ENCODE assay signal across 16 cellular contexts in the genomic region with DNA sequence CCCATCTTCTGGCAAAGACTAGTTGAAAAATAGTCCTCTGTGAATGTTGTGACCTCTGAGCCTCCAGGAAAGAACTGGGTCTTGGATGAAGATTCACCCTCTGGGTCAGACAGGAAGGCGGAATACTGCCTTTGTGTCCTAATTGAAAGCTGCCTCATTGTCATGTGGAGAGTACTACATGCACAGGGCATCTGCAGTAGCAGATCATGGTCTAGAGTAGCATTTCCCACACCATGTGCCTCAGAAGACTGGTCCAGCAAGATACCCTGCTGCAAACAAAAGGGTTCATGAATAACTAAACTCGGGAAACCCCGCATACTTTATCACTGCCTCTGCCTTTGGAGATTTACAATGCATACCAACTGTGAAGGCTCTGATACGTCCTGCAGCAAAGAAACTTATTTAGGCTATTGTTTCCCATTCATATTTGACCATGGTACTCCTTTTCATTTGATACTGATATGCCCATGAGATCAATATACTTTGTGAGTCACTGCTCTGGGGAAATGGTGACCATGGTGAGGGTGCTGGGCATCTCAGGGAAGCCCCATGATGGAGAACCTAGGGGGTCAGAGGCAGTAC. TPM values are rescaled to one million over a fixed set of nuclear protein-coding genes. Genes with fewer than 3 reads are reported as not detected.
DNase-seq lines count a peak whose midpoint lies in the region; ATAC-seq and TF ChIP-seq lines count a peak whose summit lies in the region.
"Had no signal": no experiment of that assay in that cellular context is flagged by ENCODE, and none has a peak within 500 bp of the region (broad histone marks: within the 10 kb centered on the region; RNA-seq: fewer than 3 reads in every experiment).

No MANE protein-coding gene starts in this region.

- no peak for ATAC-seq in activated CD8-positive, alpha-beta T cell treated with anti-CD3 and anti-CD28 coated beads for 36 hours
- ATAC-seq in thoracic aorta (ENCODE audit: insufficient number of reproducible peaks, low FRiP score, low read depth) (no peak), aorta (ENCODE audit: low FRiP score) (no peak)
- ATAC-seq: left lobe of liver had no signal

- peaks cover 47 to 65% of the 10 kb centered on the region in 2 donors for H3K4me1 ChIP-seq in thoracic aorta (ENCODE audit: control insufficient read depth in 1 of 2, low read depth in 2 of 2)
- peaks cover 5 to 12% of the 10 kb centered on the region in 2 donors for H3K4me1 ChIP-seq in aorta (ENCODE audit: control insufficient read depth in 1 of 2, insufficient read depth in 2 of 2, low read length in 2 of 2)

- no peaks in the 10 kb centered on the region for H3K27me3 Mint-ChIP-seq in activated naive CD4-positive, alpha-beta T cell treated with anti-CD3 and anti-CD28 coated beads, Interleukin-2, amount 10 ng/mL, durations not matched to agents 7 days and 5 days
- no peaks in the 10 kb centered on the region for H3K27me3 Mint-ChIP-seq in activated CD8-positive, alpha-beta T cell treated with anti-CD3 and anti-CD28 coated beads for 36 hours
- H3K27me3 Mint-ChIP-seq in immature natural killer cell (ENCODE audit: low read depth in 3 of 3), result peaks cover 4 to 9% (median 5%) of the 10 kb centered on the region in 3 donors

- CTCF ChIA-PET in activated naive CD4-positive, alpha-beta T cell treated with anti-CD3 and anti-CD28 coated beads, Interleukin-2, amount 10 ng/mL, durations not matched to agents 7 days and 5 days (lab: Charles Lee), result interaction anchor here (0.9 to 1.8 kb wide), 4 partner anchors 11 to 38 kb away, joined by 3 to 5 read pairs (median 4); no protein-coding TSS in a partner anchor
- CTCF ChIA-PET in activated CD8-positive, alpha-beta T cell treated with anti-CD3 and anti-CD28 coated beads for 36 hours (lab: Charles Lee), result interaction anchor here (1.5 to 1.9 kb wide), 2 partner anchors 76 to 135 kb away, joined by 4 to 6 read pairs; no protein-coding TSS in a partner anchor

- WGBS in aorta, 2 donors, result 93 to 94% methylated on average over 4 of the region's 4 CpGs

- H3K27ac ChIP-seq in thoracic aorta (peak overlapping the region; percentile 20 to 84), aorta (ENCODE audit: low read depth in 1 of 2, low read length in 2 of 2) (no peak overlapping the region)
- H3K27ac ChIP-seq: suprapubic skin had no signal

- no peaks in the 10 kb centered on the region for H3K36me3 ChIP-seq in thoracic aorta
- H3K36me3 ChIP-seq in aorta (ENCODE audit: control insufficient read depth in 1 of 2, insufficient read depth in 2 of 2, low read length in 1 of 2), result no peaks in the 10 kb centered on the region
- H3K36me3 ChIP-seq: suprapubic skin had no signal

- H3K4me1 Mint-ChIP-seq in activated naive CD4-positive, alpha-beta T cell treated with anti-CD3 and anti-CD28 coated beads, Interleukin-2, amount 10 ng/mL, durations not matched to agents 7 days and 5 days, result peaks cover 70% of the 10 kb centered on the region
- peaks cover 64% of the 10 kb centered on the region for H3K4me1 Mint-ChIP-seq in activated CD8-positive, alpha-beta T cell treated with anti-CD3 and anti-CD28 coated beads for 36 hours (ENCODE audit: low read depth)
- H3K4me1 Mint-ChIP-seq in immature natural killer cell, result peaks cover 78 to 86% of the 10 kb centered on the region in 2 donors

- H3K9me3 ChIP-seq in thoracic aorta (no peaks in the 10 kb centered on the region), aorta (ENCODE audit: control insufficient read depth, low read length) (no peaks in the 10 kb centered on the region)
- H3K9me3 ChIP-seq: suprapubic skin had no signal

- no peak for TF ChIP-seq CTCF in activated CD8-positive, alpha-beta T cell treated with anti-CD3 and anti-CD28 coated beads for 36 hours (IDR thresholded peaks at IDR 0.05)
- TF ChIP-seq CTCF in thoracic aorta (IDR thresholded peaks at IDR 0.05), result no peak

- no peak overlapping the region for H3K4me3 Mint-ChIP-seq in activated naive CD4-positive, alpha-beta T cell treated with anti-CD3 and anti-CD28 coated beads, Interleukin-2, amount 10 ng/mL, durations not matched to agents 7 days and 5 days
- no peak overlapping the region for H3K4me3 Mint-ChIP-seq in activated CD8-positive, alpha-beta T cell treated with anti-CD3 and anti-CD28 coated beads for 36 hours
- H3K4me3 Mint-ChIP-seq in immature natural killer cell, result peak overlapping the region; percentile 56 to 91 (median 88)

- POLR2A ChIA-PET in activated CD8-positive, alpha-beta T cell treated with anti-CD3 and anti-CD28 coated beads for 36 hours (lab: Charles Lee), result interaction anchor here (0.8 to 2.0 kb wide), 4 partner anchors 11 to 201 kb away, joined by 3 to 6 read pairs (median 3); a partner anchor contains a TSS

- H3K36me3 Mint-ChIP-seq in activated naive CD4-positive, alpha-beta T cell treated with anti-CD3 and anti-CD28 coated beads, Interleukin-2, amount 10 ng/mL, durations not matched to agents 7 days and 5 days, result peaks cover 20% of the 10 kb centered on the region
- peaks cover 4% of the 10 kb centered on the region for H3K36me3 Mint-ChIP-seq in activated CD8-positive, alpha-beta T cell treated with anti-CD3 and anti-CD28 coated beads for 36 hours (ENCODE audit: low read depth)
- H3K36me3 Mint-ChIP-seq in immature natural killer cell, result peaks cover 0 to 18% (median 6%) of the 10 kb centered on the region in 3 donors

- peak overlapping the region; percentile 8 for H3K27ac Mint-ChIP-seq in activated naive CD4-positive, alpha-beta T cell treated with anti-CD3 and anti-CD28 coated beads, Interleukin-2, amount 10 ng/mL, durations not matched to agents 7 days and 5 days
- peak overlapping the region; percentile 12 for H3K27ac Mint-ChIP-seq in activated CD8-positive, alpha-beta T cell treated with anti-CD3 and anti-CD28 coated beads for 36 hours
- peak overlapping the region; percentile 90 to 99 (median 96) for H3K27ac Mint-ChIP-seq in immature natural killer cell

- no peaks in the 10 kb centered on the region for H3K9me3 Mint-ChIP-seq in activated naive CD4-positive, alpha-beta T cell treated with anti-CD3 and anti-CD28 coated beads, Interleukin-2, amount 10 ng/mL, durations not matched to agents 7 days and 5 days
- no peaks in the 10 kb centered on the region for H3K9me3 Mint-ChIP-seq in activated CD8-positive, alpha-beta T cell treated with anti-CD3 and anti-CD28 coated beads for 36 hours
- H3K9me3 Mint-ChIP-seq in immature natural killer cell, result no peaks in the 10 kb centered on the region

- H3K4me3 ChIP-seq in thoracic aorta (no peak overlapping the region), aorta (ENCODE audit: low read length in 2 of 2) (no peak overlapping the region)
- H3K4me3 ChIP-seq: skin epidermis, suprapubic skin had no signal

- H3K27me3 ChIP-seq in thoracic aorta (replicated peaks; ENCODE audit: insufficient read depth) (no peaks in the 10 kb centered on the region), aorta (ENCODE audit: control insufficient read depth in 1 of 2, insufficient read depth in 2 of 2, low read length in 1 of 2) (no peaks in the 10 kb centered on the region)
- H3K27me3 ChIP-seq: suprapubic skin had no signal

- DNase-seq in activated naive CD4-positive, alpha-beta T cell treated with anti-CD3 and anti-CD28 coated beads, Interleukin-2, amount 10 ng/mL, durations not matched to agents 7 days and 5 days, result no peak
- no peak for DNase-seq in activated naive CD4-positive, alpha-beta T cell treated with anti-CD3 and anti-CD28 coated beads, Interleukin-2, amount 50 U/mL, for 16 hours
- no peak for DNase-seq in activated CD8-positive, alpha-beta T cell treated with anti-CD3 and anti-CD28 coated beads for 36 hours
- no peak for DNase-seq in immature natural killer cell
- no peak for DNase-seq in thoracic aorta (ENCODE audit: low spot score)
- DNase-seq in SIG-M5 treated with dmso at 0.1 percent for 504 hours (lab: John Stamatoyannopoulos, UW; ENCODE audit: unreplicated experiment), result no peak
- DNase-seq in NCI-H1930 (lab: John Stamatoyannopoulos, UW), result no peak
- DNase-seq in aorta, result no peak
- DNase-seq: activated naive CD4-positive, alpha-beta T cell; cerebellar nuclear complex; NCI-H1436; NCI-H510A; occipital lobe had no signal

- intact Hi-C loops in activated CD8-positive, alpha-beta T cell treated with anti-CD3 and anti-CD28 coated beads for 36 hours (cut with micrococcal nuclease), result no loop called here
- intact Hi-C loops in aorta (cut with DNase I), result no loop called here

RNA-seq across cellular contexts. Expression of a gene that starts 22.7 kb away (rescaled TPM):
- 1 to 10 TPM; 3.0 TPM for total RNA-seq in activated CD8-positive, alpha-beta T cell treated with anti-CD3 and anti-CD28 coated beads for 36 hours
- polyA plus RNA-seq in immature natural killer cell (10 to 100 TPM; 14.5 to 37.5 (median 37.1) TPM), aorta (1 to 10 TPM; 1.7 to 2.5 TPM)
- total RNA-seq in thoracic aorta (10 to 100 TPM in 1 of 2 donors, 1 to 10 TPM in 1; 5.7 to 13.8 TPM), aorta (1 to 10 TPM; 7.1 to 8.3 TPM)

RNA-seq across cellular contexts. Expression of a gene that starts 45.8 kb away (rescaled TPM):
- total RNA-seq in activated CD8-positive, alpha-beta T cell treated with anti-CD3 and anti-CD28 coated beads for 36 hours, result 10 to 100 TPM; 43.6 to 46.9 TPM
- polyA plus RNA-seq in immature natural killer cell (10 to 100 TPM in 2 of 3 donors, 1 to 10 TPM in 1; 6.6 to 47.8 (median 12.7) TPM), aorta (10 to 100 TPM; 14.1 to 18.8 TPM)
- total RNA-seq in thoracic aorta (10 to 100 TPM; 25.9 to 43.7 TPM), aorta (10 to 100 TPM; 26.8 to 36.8 TPM)

Comparison
In these comparisons a context has a peak if more than half of its experiments do, and no peak if none do; other contexts are left out.
1. H3K27ac Mint-ChIP-seq: peak in every context shown above with its lines; median percentile 96 in immature natural killer cell; 12 in activated CD8-positive, alpha-beta T cell treated with anti-CD3 and anti-CD28 coated beads for 36 hours; 8 in activated naive CD4-positive, alpha-beta T cell treated with anti-CD3 and anti-CD28 coated beads, Interleukin-2, amount 10 ng/mL, durations not matched to agents 7 days and 5 days.
2. H3K4me3 Mint-ChIP-seq: peak in immature natural killer cell (5 of 5); none in activated naive CD4-positive, alpha-beta T cell treated with anti-CD3 and anti-CD28 coated beads, Interleukin-2, amount 10 ng/mL, durations not matched to agents 7 days and 5 days (single experiment) and activated CD8-positive, alpha-beta T cell treated with anti-CD3 and anti-CD28 coated beads for 36 hours (single experiment).
3. H3K27ac ChIP-seq: peak in thoracic aorta (2 of 2); none in aorta (0 of 2).